ENCODE assay signal across 8 cellular contexts in the genomic region with DNA sequence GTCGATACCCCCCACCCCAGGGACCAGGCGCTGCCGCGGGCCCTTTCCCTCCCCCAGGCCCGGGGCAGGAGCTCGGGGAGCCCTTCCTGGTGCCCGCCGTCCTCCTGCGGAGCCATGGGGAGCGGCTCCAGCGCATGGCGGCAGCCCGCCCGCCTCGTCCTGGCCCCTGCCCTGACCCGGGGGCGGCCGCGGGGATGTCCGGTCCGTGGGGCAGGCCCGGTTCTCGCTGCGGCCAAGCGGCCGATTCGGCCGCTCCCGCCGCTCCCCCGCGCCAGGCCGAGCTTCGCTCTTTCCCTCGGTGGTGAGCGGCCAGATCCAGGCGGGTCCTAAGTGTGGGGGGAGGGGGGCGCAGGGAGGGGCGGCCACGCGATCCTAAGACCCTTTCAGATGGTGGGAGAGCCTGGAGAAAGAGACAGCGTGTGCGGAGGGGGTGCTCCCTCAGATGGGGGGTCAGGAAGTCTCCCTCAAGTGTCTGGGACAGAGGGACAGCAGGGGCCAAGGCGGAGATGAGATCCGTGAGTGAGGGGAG. TPM values are rescaled to one million over a fixed set of nuclear protein-coding genes. Genes with fewer than 3 reads are reported as not detected.
DNase-seq lines count a peak whose midpoint lies in the region; ATAC-seq and TF ChIP-seq lines count a peak whose summit lies in the region.

No MANE protein-coding gene starts in this region.

- H3K27me3 Mint-ChIP-seq in activated naive CD4-positive, alpha-beta T cell treated with anti-CD3 and anti-CD28 coated beads for 36 hours (ENCODE audit: low read depth) = no peaks in the 10 kb centered on the region

- H3K36me3 ChIP-seq in body of pancreas (replicated peaks in 1 of 2; ENCODE audit: insufficient read depth in 1 of 2, low read depth in 2 of 2) (no peaks in the 10 kb centered on the region), thymus (ENCODE audit: control insufficient read depth, insufficient read depth) (peaks cover 5% of the 10 kb centered on the region)

- H3K4me1 Mint-ChIP-seq in activated naive CD4-positive, alpha-beta T cell treated with anti-CD3 and anti-CD28 coated beads for 36 hours (ENCODE audit: low read depth) = peaks cover 36% of the 10 kb centered on the region

- peaks cover 7% of the 10 kb centered on the region for H3K36me3 Mint-ChIP-seq in activated naive CD4-positive, alpha-beta T cell treated with anti-CD3 and anti-CD28 coated beads for 36 hours (ENCODE audit: low read depth)

- H3K27me3 ChIP-seq in body of pancreas (no peaks in the 10 kb centered on the region), thymus (ENCODE audit: control insufficient read depth, insufficient read depth) (no peaks in the 10 kb centered on the region)

- peak overlapping the region; percentile 77 for H3K4me3 Mint-ChIP-seq in activated naive CD4-positive, alpha-beta T cell treated with anti-CD3 and anti-CD28 coated beads for 36 hours

- no peak for DNase-seq in activated naive CD4-positive, alpha-beta T cell treated with anti-CD3 and anti-CD28 coated beads for 36 hours
- DNase-seq in activated naive CD4-positive, alpha-beta T cell treated with Interleukin-2 at 50 U/mL for 16 hours = no peak
- no peak for DNase-seq in body of pancreas
- DNase-seq in left lobe of liver (ENCODE audit: low spot score) = no peak

- peaks cover 17% of the 10 kb centered on the region for H3K4me1 ChIP-seq in body of pancreas
- peaks cover 25% of the 10 kb centered on the region for H3K4me1 ChIP-seq in thymus (ENCODE audit: control insufficient read depth, insufficient read depth, low read length)

- peak overlapping the region; percentile 54 to 84 (median 74) for H3K27ac ChIP-seq in body of pancreas
- peak overlapping the region; percentile 36 for H3K27ac ChIP-seq in thymus (ENCODE audit: low read depth)

- H3K27ac Mint-ChIP-seq in activated naive CD4-positive, alpha-beta T cell treated with anti-CD3 and anti-CD28 coated beads for 36 hours = peak overlapping the region; percentile 30

- H3K9me3 Mint-ChIP-seq in activated naive CD4-positive, alpha-beta T cell treated with anti-CD3 and anti-CD28 coated beads for 36 hours = peaks cover 5% of the 10 kb centered on the region

- no peak for TF ChIP-seq POLR2A in body of pancreas (IDR thresholded peaks at IDR 0.05)

- H3K9me3 ChIP-seq in body of pancreas (no peaks in the 10 kb centered on the region), thymus (ENCODE audit: control insufficient read depth) (peaks cover 3% of the 10 kb centered on the region)

- CTCF ChIA-PET in activated naive CD4-positive, alpha-beta T cell treated with anti-CD3 and anti-CD28 coated beads for 36 hours (lab: Charles Lee) = interaction anchor here (1.8 kb wide), 1 partner anchor 20 kb away, joined by 7 read pairs; no protein-coding TSS in a partner anchor

- no peak for TF ChIP-seq CTCF in body of pancreas (IDR thresholded peaks at IDR 0.05)

- H3K4me3 ChIP-seq in body of pancreas (peak overlapping the region; percentile 84 to 92), thymus (ENCODE audit: low read length) (peak overlapping the region; percentile 86)

- intact Hi-C loops in activated naive CD4-positive, alpha-beta T cell treated with anti-CD3 and anti-CD28 coated beads for 36 hours (cut with micrococcal nuclease) = loop anchor here (5.0 kb wide), 1 partner anchor 294 kb away; the partner anchor contains the start of gene IMP3
- intact Hi-C loops in body of pancreas (cut with DNase I) = no loop called here

- ATAC-seq in body of pancreas = peak; percentile 35
- peak; percentile 57 for ATAC-seq in left lobe of liver
- ATAC-seq in GM18519 (IDR thresholded peaks at IDR 0.05; ENCODE audit: low FRiP score, unreplicated experiment) = no peak
- ATAC-seq in GM21717 (IDR thresholded peaks at IDR 0.05; ENCODE audit: unreplicated experiment) = no peak
- ATAC-seq in GM19395 (IDR thresholded peaks at IDR 0.05; ENCODE audit: unreplicated experiment) = no peak

- 0% methylated on average over 4 to 45 of the region's 45 CpGs for WGBS in body of pancreas, 2 donors
- WGBS in thymus = 3% methylated on average over 45 of the region's 45 CpGs

RNA-seq across cellular contexts. Expression of gene NEIL1, which starts 1.3 kb away (rescaled TPM):
- total RNA-seq in activated naive CD4-positive, alpha-beta T cell treated with anti-CD3 and anti-CD28 coated beads for 36 hours = 1 to 10 TPM; 4.0 to 5.6 TPM
- total RNA-seq in body of pancreas (100 to 1,000 TPM in 1 of 2 donors, 10 to 100 TPM in 1; 79.1 to 112 TPM), left lobe of liver (43.2 TPM)
- polyA plus RNA-seq in thymus = 77.9 TPM

RNA-seq across cellular contexts. Expression of gene COMMD4, which starts 12.2 kb away (rescaled TPM):
- total RNA-seq in activated naive CD4-positive, alpha-beta T cell treated with anti-CD3 and anti-CD28 coated beads for 36 hours = 10 to 100 TPM; 65.8 to 70.4 TPM
- total RNA-seq in body of pancreas = 10 to 100 TPM; 35.3 to 43.8 TPM
- total RNA-seq in left lobe of liver = 33.6 TPM
- 99.0 TPM for polyA plus RNA-seq in thymus

RNA-seq across cellular contexts. Expression of gene MAN2C1, which starts 20.3 kb away (rescaled TPM):
- total RNA-seq in activated naive CD4-positive, alpha-beta T cell treated with anti-CD3 and anti-CD28 coated beads for 36 hours = 100 to 1,000 TPM; 228 to 247 TPM
- total RNA-seq in body of pancreas = 100 to 1,000 TPM; 186 to 339 TPM
- total RNA-seq in left lobe of liver = 96.1 TPM
- polyA plus RNA-seq in thymus = 280 TPM

Comparison
In these comparisons a context has a peak if more than half of its experiments do, and no peak if none do; other contexts are left out.
1. ATAC-seq: peak in body of pancreas (single experiment) and left lobe of liver (single experiment); none in GM18519 (single experiment), GM21717 (single experiment) and GM19395 (single experiment).